In genomic region chr9:7799934-7800285, GRCh38 we compare ENCODE assay signal across 8 cellular contexts. TPM values are rescaled to one million over a fixed set of nuclear protein-coding genes. Genes with fewer than 3 reads are reported as not detected.
DNase-seq lines count a peak whose midpoint lies in the region; ATAC-seq and TF ChIP-seq lines count a peak whose summit lies in the region.

No MANE protein-coding gene starts in this region.

- TF ChIP-seq POLR2A in esophagus squamous epithelium (IDR thresholded peaks at IDR 0.05): no peak

- peak overlapping the region in 2 of 3 donors; percentile 96 to 97 for H3K27ac Mint-ChIP-seq in CD4-positive, CD25-positive, alpha-beta regulatory T cell

- no peaks in the 10 kb centered on the region for H3K9me3 Mint-ChIP-seq in CD4-positive, CD25-positive, alpha-beta regulatory T cell

- H3K27me3 ChIP-seq in CD4-positive, CD25-positive, alpha-beta regulatory T cell (ENCODE audit: control insufficient read depth, insufficient read depth, low read length): no peaks in the 10 kb centered on the region
- H3K27me3 ChIP-seq in NT2/D1 (ENCODE audit: insufficient read depth, insufficient read length) (no peaks in the 10 kb centered on the region), esophagus squamous epithelium (no peaks in the 10 kb centered on the region)

- H3K4me1 Mint-ChIP-seq in CD4-positive, CD25-positive, alpha-beta regulatory T cell: peaks cover 23 to 47% (median 40%) of the 10 kb centered on the region in 4 donors

- 19 to 38% methylated on average over 5 to 8 of the region's 8 CpGs for WGBS in esophagus squamous epithelium, 2 donors

- DNase-seq in CD4-positive, CD25-positive, alpha-beta regulatory T cell: no peak
- DNase-seq in NT2/D1 (ENCODE audit: low read depth, low spot score) (no peak), esophagus squamous epithelium (lab: John Stamatoyannopoulos, UW) (no peak), skeletal muscle cell (ENCODE audit: low read depth) (no peak), kidney glomerular epithelial cell (lab: John Stamatoyannopoulos, UW) (no peak)
- no peak for DNase-seq in central memory CD4-positive, alpha-beta T cell
- no peak for DNase-seq in activated CD4-positive, alpha-beta T cell treated with anti-CD3 and anti-CD28 coated beads for 1 hour

- peaks cover 23% of the 10 kb centered on the region for H3K36me3 ChIP-seq in CD4-positive, CD25-positive, alpha-beta regulatory T cell (ENCODE audit: control insufficient read depth, insufficient read depth, low read length)
- H3K36me3 ChIP-seq in NT2/D1 (ENCODE audit: insufficient read depth, insufficient read length, low read length) (peaks cover 34% of the 10 kb centered on the region), esophagus squamous epithelium (peaks cover 0 to 25% (median 0%) of the 10 kb centered on the region in 3 donors)

- ATAC-seq in CD4-positive, CD25-positive, alpha-beta regulatory T cell (ENCODE audit: low read depth in 2 of 2): no peak
- peak; percentile 15 for ATAC-seq in GM21717 (IDR thresholded peaks at IDR 0.05; ENCODE audit: unreplicated experiment)

- peaks cover 20% of the 10 kb centered on the region for H3K36me3 Mint-ChIP-seq in CD4-positive, CD25-positive, alpha-beta regulatory T cell

- intact Hi-C loops in esophagus squamous epithelium (cut with DNase I): no loop called here

- no peaks in the 10 kb centered on the region for H3K9me3 ChIP-seq in CD4-positive, CD25-positive, alpha-beta regulatory T cell (ENCODE audit: control insufficient read depth in 2 of 2, low read length in 2 of 2)
- H3K9me3 ChIP-seq in NT2/D1 (ENCODE audit: insufficient read depth, low read length) (no peaks in the 10 kb centered on the region), esophagus squamous epithelium (no peaks in the 10 kb centered on the region)

- peaks cover 17% of the 10 kb centered on the region for H3K4me1 ChIP-seq in CD4-positive, CD25-positive, alpha-beta regulatory T cell (ENCODE audit: control insufficient read depth, insufficient read depth, low read length, poor library complexity, severe bottlenecking)
- H3K4me1 ChIP-seq in NT2/D1 (ENCODE audit: insufficient read depth, insufficient read length): peaks cover 2% of the 10 kb centered on the region
- H3K4me1 ChIP-seq in esophagus squamous epithelium: peaks cover 5 to 20% (median 8%) of the 10 kb centered on the region in 3 donors

- H3K27me3 Mint-ChIP-seq in CD4-positive, CD25-positive, alpha-beta regulatory T cell: no peaks in the 10 kb centered on the region

- no peak for TF ChIP-seq CTCF in esophagus squamous epithelium (IDR thresholded peaks at IDR 0.05)

- H3K4me3 Mint-ChIP-seq in CD4-positive, CD25-positive, alpha-beta regulatory T cell: peak overlapping the region; percentile 93 to 97 (median 95)

- peak overlapping the region; percentile 90 for H3K4me3 ChIP-seq in CD4-positive, CD25-positive, alpha-beta regulatory T cell (ENCODE audit: low read depth, low read length)
- H3K4me3 ChIP-seq in NT2/D1 (ENCODE audit: insufficient read length, low read depth) (peak overlapping the region; percentile 70), esophagus squamous epithelium (peak overlapping the region; percentile 87 to 97 (median 93)), skeletal muscle cell (ENCODE audit: low read depth, low read length) (peak overlapping the region; percentile 80)

- no peak overlapping the region for H3K9ac ChIP-seq in NT2/D1 (ENCODE audit: insufficient read length, low read depth)

- peak overlapping the region; percentile 92 for H3K27ac ChIP-seq in CD4-positive, CD25-positive, alpha-beta regulatory T cell (ENCODE audit: insufficient read depth, low read length, poor library complexity, severe bottlenecking)
- H3K27ac ChIP-seq in esophagus squamous epithelium: peak overlapping the region; percentile 89 to 93 (median 93)

RNA-seq across cellular contexts. Expression of gene DMAC1, which starts 0.3 kb away (rescaled TPM):
- total RNA-seq in CD4-positive, CD25-positive, alpha-beta regulatory T cell: 18.7 TPM
- polyA plus RNA-seq in CD4-positive, CD25-positive, alpha-beta regulatory T cell: 10 to 100 TPM; 53.0 to 93.4 (median 65.3) TPM
- 10 to 100 TPM in 3 of 4 donors, 1 to 10 TPM in 1; 7.9 to 14.6 (median 12.4) TPM for total RNA-seq in esophagus squamous epithelium
